Comparison of ENCODE assay signal across 1 cellular context in the genomic region with DNA sequence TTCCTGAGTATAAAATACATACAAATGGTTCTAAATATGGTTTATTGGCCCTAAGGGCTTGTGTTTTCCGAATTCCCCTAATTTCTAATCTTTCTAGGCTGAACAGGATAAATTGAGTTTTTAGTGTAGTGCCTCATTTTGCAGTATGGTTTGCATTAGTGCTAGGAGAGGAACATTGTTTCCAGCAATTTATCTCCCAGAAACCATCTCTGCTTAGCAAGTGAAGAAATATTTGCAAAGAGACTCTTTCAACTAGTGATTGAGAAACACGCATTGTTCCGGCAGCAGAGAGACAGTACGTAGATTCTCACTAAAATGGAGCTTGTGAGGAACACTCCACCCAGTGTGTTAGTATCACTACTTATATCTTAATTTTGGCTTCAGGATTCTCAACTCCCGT.
TF ChIP-seq lines count a peak whose summit lies in the region.

No MANE protein-coding gene starts in this region.

TF ChIP-seq in IMR-90, 13 proteins besides CTCF, POLR2A, EP300 and RAD21:
- no peak for TF ChIP-seq CHD1 (IDR thresholded peaks at IDR 0.05; ENCODE audit: low read depth, low read length)
- peak; percentile 9; the same call in 1 of the 2 replicates for TF ChIP-seq CEBPB (IDR thresholded peaks at IDR 0.05; ENCODE audit: low read depth, low read length)
TF ChIP-seq in IMR-90: peak in this region for 1.
